9 cellular contexts compared by ENCODE assay signal in genomic region chr14:29536886-29537511, GRCh38.
DNase-seq lines count a peak whose midpoint lies in the region; ATAC-seq and TF ChIP-seq lines count a peak whose summit lies in the region.
"Had no signal": no experiment of that assay in that cellular context is flagged by ENCODE, and none has a peak within 500 bp of the region (broad histone marks: within the 10 kb centered on the region; RNA-seq: fewer than 3 reads in every experiment).

No MANE protein-coding gene starts in this region.

- no peak overlapping the region for H3K4me3 Mint-ChIP-seq in chondrocyte (ENCODE audit: unreplicated experiment)
- no peak overlapping the region for H3K4me3 Mint-ChIP-seq in neural crest cell
- H3K4me3 Mint-ChIP-seq in activated CD8-positive, alpha-beta memory T cell treated with anti-CD3 and anti-CD28 coated beads, Interleukin-2, amount 10 ng/mL, durations not matched to agents 7 days and 5 days = no peak overlapping the region
- H3K4me3 Mint-ChIP-seq: dendritic cell treated with granulocyte-macrophage colony-stimulating factor and Interleukin-4, amounts not matched to agents 40 ng/mL and 50 ng/mL, for 4 days had no signal

- no peak for ATAC-seq in activated CD8-positive, alpha-beta memory T cell treated with anti-CD3 and anti-CD28 coated beads, Interleukin-2, amount 10 ng/mL, durations not matched to agents 7 days and 5 days
- ATAC-seq in HG02763 (IDR thresholded peaks at IDR 0.05; ENCODE audit: unreplicated experiment) = no peak

- H3K9me3 Mint-ChIP-seq in chondrocyte (ENCODE audit: low read depth) (no peaks in the 10 kb centered on the region), neural crest cell (no peaks in the 10 kb centered on the region)
- peaks cover 11% of the 10 kb centered on the region for H3K9me3 Mint-ChIP-seq in activated CD8-positive, alpha-beta memory T cell treated with anti-CD3 and anti-CD28 coated beads, Interleukin-2, amount 10 ng/mL, durations not matched to agents 7 days and 5 days (ENCODE audit: low read depth)
- H3K9me3 Mint-ChIP-seq: dendritic cell treated with granulocyte-macrophage colony-stimulating factor and Interleukin-4, amounts not matched to agents 40 ng/mL and 50 ng/mL, for 4 days had no signal

- H3K4me1 Mint-ChIP-seq in chondrocyte (ENCODE audit: low read depth) = no peaks in the 10 kb centered on the region
- H3K4me1 Mint-ChIP-seq in neural crest cell = no peaks in the 10 kb centered on the region
- H3K4me1 Mint-ChIP-seq in activated CD8-positive, alpha-beta memory T cell treated with anti-CD3 and anti-CD28 coated beads, Interleukin-2, amount 10 ng/mL, durations not matched to agents 7 days and 5 days = no peaks in the 10 kb centered on the region

- peaks cover 43% of the 10 kb centered on the region for H3K27me3 Mint-ChIP-seq in chondrocyte (ENCODE audit: low read depth)
- H3K27me3 Mint-ChIP-seq in neural crest cell (ENCODE audit: low read depth) = peaks cover 63% of the 10 kb centered on the region
- H3K27me3 Mint-ChIP-seq in activated CD8-positive, alpha-beta memory T cell treated with anti-CD3 and anti-CD28 coated beads, Interleukin-2, amount 10 ng/mL, durations not matched to agents 7 days and 5 days = no peaks in the 10 kb centered on the region
- H3K27me3 Mint-ChIP-seq: dendritic cell treated with granulocyte-macrophage colony-stimulating factor and Interleukin-4, amounts not matched to agents 40 ng/mL and 50 ng/mL, for 4 days had no signal

- TF ChIP-seq CTCF in GM10266 (IDR thresholded peaks at IDR 0.05; ENCODE audit: control insufficient read depth, insufficient read depth, low read depth, missing control alignments) (peak; percentile 12), chondrocyte (IDR thresholded peaks at IDR 0.05) (peak; percentile 89), neural crest cell (conservative IDR thresholded peaks at IDR 0.05) (peak; percentile 73)

- no peak for DNase-seq in GM10266 (ENCODE audit: extremely low spot score)
- DNase-seq in NCI-H146 treated with DMSO at 0.1 percent for 48 hours (lab: John Stamatoyannopoulos, UW; ENCODE audit: unreplicated experiment) = peak; percentile 58
- DNase-seq in chondrocyte (ENCODE audit: low spot score) = no peak
- DNase-seq in neural crest cell (ENCODE audit: low read depth, low spot score) = no peak
- no peak for DNase-seq in caudate nucleus (lab: John Stamatoyannopoulos, UW)
- no peak for DNase-seq in T-helper 2 cell
- no peak for DNase-seq in activated CD8-positive, alpha-beta memory T cell treated with anti-CD3 and anti-CD28 coated beads, Interleukin-2, amount 10 ng/mL, durations not matched to agents 7 days and 5 days

- H3K27ac Mint-ChIP-seq in chondrocyte (ENCODE audit: unreplicated experiment) = no peak overlapping the region
- no peak overlapping the region for H3K27ac Mint-ChIP-seq in neural crest cell (ENCODE audit: unreplicated experiment)
- no peak overlapping the region for H3K27ac Mint-ChIP-seq in activated CD8-positive, alpha-beta memory T cell treated with anti-CD3 and anti-CD28 coated beads, Interleukin-2, amount 10 ng/mL, durations not matched to agents 7 days and 5 days
- H3K27ac Mint-ChIP-seq: dendritic cell treated with granulocyte-macrophage colony-stimulating factor and Interleukin-4, amounts not matched to agents 40 ng/mL and 50 ng/mL, for 4 days had no signal

- CTCF ChIA-PET in activated CD8-positive, alpha-beta memory T cell treated with anti-CD3 and anti-CD28 coated beads, Interleukin-2, amount 10 ng/mL, durations not matched to agents 7 days and 5 days (lab: Charles Lee) = no interaction called here

- H3K36me3 Mint-ChIP-seq in chondrocyte (ENCODE audit: low read depth) = no peaks in the 10 kb centered on the region
- no peaks in the 10 kb centered on the region for H3K36me3 Mint-ChIP-seq in neural crest cell (ENCODE audit: low read depth)
- no peaks in the 10 kb centered on the region for H3K36me3 Mint-ChIP-seq in activated CD8-positive, alpha-beta memory T cell treated with anti-CD3 and anti-CD28 coated beads, Interleukin-2, amount 10 ng/mL, durations not matched to agents 7 days and 5 days

- no peak overlapping the region for H3K27ac ChIP-seq in caudate nucleus (ENCODE audit: low read depth, low read length)

Comparison
In these comparisons a context has a peak if more than half of its experiments do, and no peak if none do; other contexts are left out.
1. CTCF ChIP-seq: peak in every context shown above with its lines; median percentile 89 in chondrocyte; 73 in neural crest cell; 12 in GM10266.